ENCODE assay signal across 14 cellular contexts in genomic region chr3:49414753-49415152, GRCh38. TPM values are rescaled to one million over a fixed set of nuclear protein-coding genes. Genes with fewer than 3 reads are reported as not detected.
A peak's percentile ranks its signal among the peaks of the same experiment; 100 is the strongest.
DNase-seq lines count a peak whose midpoint lies in the region; TF ChIP-seq lines count a peak whose summit lies in the region.
"Had no signal": no experiment of that assay in that cellular context is flagged by ENCODE, and none has a peak within 500 bp of the region (broad histone marks: within the 10 kb centered on the region; RNA-seq: fewer than 3 reads in every experiment).

No MANE protein-coding gene starts in this region.

- 81% methylated on average over 2 of the region's 2 CpGs; no CpG with 5 or more reads in 1 of the 2 donors for WGBS in transverse colon (ENCODE audit: low coverage in 1 of 2), 2 donors

- intact Hi-C loops in OCI-LY7 (cut with micrococcal nuclease; ENCODE audit: unreplicated experiment) (loop anchor here (1.0 kb wide), 2 partner anchors 30 to 35 kb away; no protein-coding TSS in a partner anchor), transverse colon (cut with DNase I; ENCODE audit: low total_unique reads) (no loop called here)

- TF ChIP-seq EP300 in transverse colon (IDR thresholded peaks at IDR 0.05; ENCODE audit: low read depth): no peak

- no peaks in the 10 kb centered on the region for H3K9me3 Mint-ChIP-seq in T-helper 1 cell treated with Interleukin-12 subunit alpha and Interleukin-12 subunit beta and Interleukin-4 antibody, amounts not matched to agents 30 μg/mL and 1 μg/mL, for 36 hours
- peaks cover 0 to 6% (median 0%) of the 10 kb centered on the region in 5 experiments for H3K9me3 Mint-ChIP-seq in brain
- H3K9me3 Mint-ChIP-seq in neural crest cell: no peaks in the 10 kb centered on the region

- POLR2A ChIA-PET in OCI-LY7 (lab: Charles Lee): interaction anchor here (0.6 to 2.0 kb wide), 4 partner anchors 11 to 74 kb away, joined by 3 to 11 read pairs (median 6); partner anchors contain the start of genes NICN1 and USP4

- H3K27ac Mint-ChIP-seq in T-helper 1 cell treated with Interleukin-12 subunit alpha and Interleukin-12 subunit beta and Interleukin-4 antibody, amounts not matched to agents 30 μg/mL and 1 μg/mL, for 36 hours: peak overlapping the region; percentile 93
- peak overlapping the region in 2 of 5 experiments; percentile 53 to 62 for H3K27ac Mint-ChIP-seq in brain
- no peak overlapping the region for H3K27ac Mint-ChIP-seq in neural crest cell (ENCODE audit: unreplicated experiment)

- H2AFZ ChIP-seq in OCI-LY7 (ENCODE audit: low read length): no peak overlapping the region
- H2AFZ ChIP-seq: GM23248 had no signal

- peaks cover 15% of the 10 kb centered on the region for H4K20me1 ChIP-seq in OCI-LY7 (ENCODE audit: insufficient read depth, low read length)

- no peaks in the 10 kb centered on the region for H3K9me2 ChIP-seq in OCI-LY7 (ENCODE audit: insufficient read depth, low read length)

- H3K4me3 ChIP-seq in OCI-LY7 (ENCODE audit: low read depth, low read length, poor library complexity, severe bottlenecking) (no peak overlapping the region), transverse colon (no peak overlapping the region)
- H3K4me3 ChIP-seq: cardiac muscle cell, right lobe of liver had no signal

- CTCF ChIA-PET in OCI-LY7 (lab: Charles Lee; ENCODE audit: unreplicated experiment): interaction anchor here (1.1 kb wide), 1 partner anchor 75 kb away, joined by 3 read pairs; the partner anchor contains the start of gene USP4

- peaks cover 35% of the 10 kb centered on the region for H3K36me3 Mint-ChIP-seq in T-helper 1 cell treated with Interleukin-12 subunit alpha and Interleukin-12 subunit beta and Interleukin-4 antibody, amounts not matched to agents 30 μg/mL and 1 μg/mL, for 36 hours (ENCODE audit: low read depth)
- H3K36me3 Mint-ChIP-seq in brain (peaks cover 15% of the 10 kb centered on the region), neural crest cell (ENCODE audit: low read depth) (no peaks in the 10 kb centered on the region)

- H3K4me1 ChIP-seq in OCI-LY7 (ENCODE audit: insufficient read depth, low read length, poor library complexity, severe bottlenecking): peaks cover 49% of the 10 kb centered on the region
- peaks cover 19 to 42% (median 23%) of the 10 kb centered on the region in 4 donors for H3K4me1 ChIP-seq in transverse colon

- no peaks in the 10 kb centered on the region for H3K27me3 ChIP-seq in transverse colon
- H3K27me3 ChIP-seq: cardiac muscle cell, right lobe of liver had no signal

- H3K79me2 ChIP-seq in OCI-LY7 (ENCODE audit: insufficient read depth, low read depth, low read length): peaks cover 36% of the 10 kb centered on the region

- no peaks in the 10 kb centered on the region for H3K27me3 Mint-ChIP-seq in T-helper 1 cell treated with Interleukin-12 subunit alpha and Interleukin-12 subunit beta and Interleukin-4 antibody, amounts not matched to agents 30 μg/mL and 1 μg/mL, for 36 hours (ENCODE audit: low read depth)
- H3K27me3 Mint-ChIP-seq in brain (no peaks in the 10 kb centered on the region), neural crest cell (ENCODE audit: low read depth) (no peaks in the 10 kb centered on the region)

- H3K4me2 ChIP-seq in OCI-LY7 (ENCODE audit: low read length): 0 out of 2 replicates have a peak overlapping the region, but pooled peaks have one; percentile 3

- in situ Hi-C loops in transverse colon (cut with MboI; ENCODE audit: low pct_ligation_motif_present in 1 of 4, low pct_unique_long_range_greater_than_20kb in 1 of 4, low sequenced_read_pairs in 3 of 4): no loop called here

- no TSS peak for BruUV-seq in OCI-LY7 (replicated peaks; lab: Mats Ljungman, UMichigan)

- H3K36me3 ChIP-seq in OCI-LY7 (ENCODE audit: insufficient read depth, low read length): peaks cover 36% of the 10 kb centered on the region
- H3K36me3 ChIP-seq in transverse colon: no peaks in the 10 kb centered on the region
- H3K36me3 ChIP-seq: cardiac muscle cell had no signal

- peaks cover 59% of the 10 kb centered on the region for H3K4me1 Mint-ChIP-seq in T-helper 1 cell treated with Interleukin-12 subunit alpha and Interleukin-12 subunit beta and Interleukin-4 antibody, amounts not matched to agents 30 μg/mL and 1 μg/mL, for 36 hours (ENCODE audit: low read depth)
- H3K4me1 Mint-ChIP-seq in brain: peaks cover 39% of the 10 kb centered on the region
- H3K4me1 Mint-ChIP-seq in neural crest cell: peaks cover 19% of the 10 kb centered on the region

- TF ChIP-seq POLR2A in transverse colon (IDR thresholded peaks at IDR 0.05): no peak

- DNase-seq in T-helper 1 cell (no peak), OCI-LY7 (ENCODE audit: low spot score) (no peak), neural crest cell (ENCODE audit: low read depth, low spot score) (no peak), cortex of kidney (lab: John Stamatoyannopoulos, UW) (no peak), transverse colon (no peak), NCI-H2227 treated with DMSO at 0.1 percent for 48 hours (lab: John Stamatoyannopoulos, UW) (no peak)
- DNase-seq: activated T-cell treated with anti-CD3 and anti-CD28 coated beads, Interleukin-2, amount 50 U/mL, for 1 hour; GM23248; NCI-H1048; right lobe of liver had no signal

- H3K4me3 Mint-ChIP-seq in T-helper 1 cell treated with Interleukin-12 subunit alpha and Interleukin-12 subunit beta and Interleukin-4 antibody, amounts not matched to agents 30 μg/mL and 1 μg/mL, for 36 hours: peak overlapping the region; percentile 18
- H3K4me3 Mint-ChIP-seq in brain (peak overlapping the region in 4 of 5 experiments; percentile 2 to 58 (median 38)), neural crest cell (peak overlapping the region; percentile 72)

- H3K9me3 ChIP-seq in OCI-LY7 (ENCODE audit: low read length) (no peaks in the 10 kb centered on the region), transverse colon (no peaks in the 10 kb centered on the region)
- H3K9me3 ChIP-seq: right lobe of liver had no signal

- peak overlapping the region; percentile 12 for H3K27ac ChIP-seq in OCI-LY7 (ENCODE audit: low read depth, low read length, poor library complexity, severe bottlenecking)
- H3K27ac ChIP-seq in transverse colon: peak overlapping the region in 2 of 4 donors; percentile 25 to 32
- H3K27ac ChIP-seq: 22Rv1, cardiac muscle cell, GM23248, right lobe of liver had no signal

- TF ChIP-seq CTCF in OCI-LY7 (conservative IDR thresholded peaks at IDR 0.05; ENCODE audit: low read length) (no peak), brain (conservative IDR thresholded peaks at IDR 0.05) (no peak), neural crest cell (conservative IDR thresholded peaks at IDR 0.05) (no peak), transverse colon (IDR thresholded peaks at IDR 0.05) (no peak)

RNA-seq across cellular contexts. Expression of gene TCTA, which starts 2.5 kb away (rescaled TPM):
- 15.8 and 17.9 TPM in 2 replicates for total RNA-seq in OCI-LY7 (2014; rRNA removed; shearing (Covaris generic))
- total RNA-seq in OCI-LY7 (2022) (35.3 and 37.7 TPM in 2 replicates), neural crest cell (9.6 and 12.4 TPM in 2 replicates), transverse colon (10 to 100 TPM in 3 of 4 donors, 1 to 10 TPM in 1; 7.8 to 59.8 (median 38.6) TPM)
- polyA plus RNA-seq in brain (ENCODE audit: insufficient read depth, low read depth, low replicate concordance): 56.6 TPM

RNA-seq across cellular contexts. Expression of gene RHOA, which starts 3.0 kb away (rescaled TPM):
- 218 and 219 TPM in 2 replicates for total RNA-seq in OCI-LY7 (2014; rRNA removed; shearing (Covaris generic))
- total RNA-seq in OCI-LY7 (2022): 373 and 403 TPM in 2 replicates
- 385 TPM for polyA plus RNA-seq in brain (ENCODE audit: insufficient read depth, low read depth, low replicate concordance)
- total RNA-seq in neural crest cell: 354 and 361 TPM in 2 replicates
- total RNA-seq in transverse colon: 100 to 1,000 TPM; 302 to 526 (median 401) TPM

RNA-seq across cellular contexts. Expression of gene AMT, which starts 7.5 kb away (rescaled TPM):
- 5.3 and 5.4 TPM in 2 replicates for total RNA-seq in OCI-LY7 (2014; rRNA removed; shearing (Covaris generic))
- total RNA-seq in OCI-LY7 (2022) (6.0 and 7.8 TPM in 2 replicates), neural crest cell (10.2 and 14.0 TPM in 2 replicates), transverse colon (10 to 100 TPM; 13.5 to 58.3 (median 20.3) TPM)
- 2.7 TPM for polyA plus RNA-seq in brain (ENCODE audit: insufficient read depth, low read depth, low replicate concordance)

RNA-seq across cellular contexts. Expression of gene NICN1, which starts 14.4 kb away (rescaled TPM):
- 8.3 and 15.4 TPM in 2 replicates for total RNA-seq in OCI-LY7 (2014; rRNA removed; shearing (Covaris generic))
- total RNA-seq in OCI-LY7 (2022) (23.2 and 27.3 TPM in 2 replicates), neural crest cell (19.5 and 23.4 TPM in 2 replicates), transverse colon (1 to 10 TPM in 3 of 4 donors, not detected in 1; 2.6 to 7.5 (median 5.7) TPM)
- polyA plus RNA-seq in brain (ENCODE audit: insufficient read depth, low read depth, low replicate concordance): 13.2 TPM

RNA-seq across cellular contexts. Expression of gene DAG1, which starts 55.3 kb away (rescaled TPM):
- total RNA-seq in OCI-LY7 (2014; rRNA removed; shearing (Covaris generic)): 10.6 and 10.9 TPM in 2 replicates
- 14.9 and 15.6 TPM in 2 replicates for total RNA-seq in OCI-LY7 (2022)
- polyA plus RNA-seq in brain (ENCODE audit: insufficient read depth, low read depth, low replicate concordance): 54.5 TPM
- 93.9 and 98.6 TPM in 2 replicates for total RNA-seq in neural crest cell
- 10 to 100 TPM; 53.7 to 90.1 (median 55.7) TPM for total RNA-seq in transverse colon

Comparison
In these comparisons a context has a peak if more than half of its experiments do, and no peak if none do; other contexts are left out.
1. H3K4me3 Mint-ChIP-seq: peak in every context shown above with its lines; median percentile 72 in neural crest cell; 38 in brain; 18 in T-helper 1 cell treated with Interleukin-12 subunit alpha and Interleukin-12 subunit beta and Interleukin-4 antibody, amounts not matched to agents 30 μg/mL and 1 μg/mL, for 36 hours.